1 cellular context compared by ENCODE assay signal in the genomic region with DNA sequence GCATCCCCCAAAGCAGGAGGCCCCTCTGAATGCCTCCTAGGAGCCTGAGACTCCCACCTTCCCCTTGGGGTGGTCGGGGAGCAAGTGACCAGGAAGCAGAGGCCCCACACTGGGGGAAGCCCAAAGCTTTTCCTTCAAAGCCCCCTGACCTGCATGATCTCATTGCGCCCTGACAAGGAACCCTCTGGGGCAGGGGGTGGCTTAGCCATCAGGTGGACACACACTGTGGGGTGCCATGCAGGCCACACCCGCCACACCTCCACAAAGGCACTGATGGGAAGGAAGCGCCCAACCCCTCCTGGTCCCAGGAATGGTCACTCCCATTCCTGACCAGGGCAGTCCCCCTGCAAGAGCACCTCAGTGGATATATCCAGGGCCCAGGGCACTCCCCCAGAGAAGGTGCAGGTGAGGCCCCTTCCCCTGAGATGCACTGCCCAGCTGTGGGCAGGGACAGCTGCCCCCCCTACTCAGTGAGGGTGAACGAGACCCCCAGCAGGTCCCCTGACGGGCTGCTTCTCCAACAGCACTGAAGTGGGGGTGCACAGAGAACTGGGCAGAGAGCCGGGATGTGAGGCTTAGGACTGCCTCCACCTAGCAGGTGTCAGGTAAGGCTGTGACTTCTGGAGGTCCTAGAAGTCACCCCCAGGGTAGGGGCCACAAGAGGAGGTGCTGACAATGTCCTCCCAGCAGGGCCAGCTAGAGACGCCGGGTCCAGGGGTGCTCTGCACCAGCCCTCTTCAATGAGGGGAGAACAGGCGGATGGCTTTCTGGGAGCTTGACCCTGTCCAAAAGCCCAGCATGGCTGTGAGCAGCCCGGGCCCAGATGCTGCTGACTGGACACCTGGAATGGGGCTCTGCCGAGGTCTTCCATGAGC.
TF ChIP-seq lines count a peak whose summit lies in the region.

No MANE protein-coding gene starts in this region.

TF ChIP-seq in GM23338, 12 proteins besides CTCF, POLR2A, EP300 and RAD21 (continued from another document):
- TF ChIP-seq, protein P1, sequence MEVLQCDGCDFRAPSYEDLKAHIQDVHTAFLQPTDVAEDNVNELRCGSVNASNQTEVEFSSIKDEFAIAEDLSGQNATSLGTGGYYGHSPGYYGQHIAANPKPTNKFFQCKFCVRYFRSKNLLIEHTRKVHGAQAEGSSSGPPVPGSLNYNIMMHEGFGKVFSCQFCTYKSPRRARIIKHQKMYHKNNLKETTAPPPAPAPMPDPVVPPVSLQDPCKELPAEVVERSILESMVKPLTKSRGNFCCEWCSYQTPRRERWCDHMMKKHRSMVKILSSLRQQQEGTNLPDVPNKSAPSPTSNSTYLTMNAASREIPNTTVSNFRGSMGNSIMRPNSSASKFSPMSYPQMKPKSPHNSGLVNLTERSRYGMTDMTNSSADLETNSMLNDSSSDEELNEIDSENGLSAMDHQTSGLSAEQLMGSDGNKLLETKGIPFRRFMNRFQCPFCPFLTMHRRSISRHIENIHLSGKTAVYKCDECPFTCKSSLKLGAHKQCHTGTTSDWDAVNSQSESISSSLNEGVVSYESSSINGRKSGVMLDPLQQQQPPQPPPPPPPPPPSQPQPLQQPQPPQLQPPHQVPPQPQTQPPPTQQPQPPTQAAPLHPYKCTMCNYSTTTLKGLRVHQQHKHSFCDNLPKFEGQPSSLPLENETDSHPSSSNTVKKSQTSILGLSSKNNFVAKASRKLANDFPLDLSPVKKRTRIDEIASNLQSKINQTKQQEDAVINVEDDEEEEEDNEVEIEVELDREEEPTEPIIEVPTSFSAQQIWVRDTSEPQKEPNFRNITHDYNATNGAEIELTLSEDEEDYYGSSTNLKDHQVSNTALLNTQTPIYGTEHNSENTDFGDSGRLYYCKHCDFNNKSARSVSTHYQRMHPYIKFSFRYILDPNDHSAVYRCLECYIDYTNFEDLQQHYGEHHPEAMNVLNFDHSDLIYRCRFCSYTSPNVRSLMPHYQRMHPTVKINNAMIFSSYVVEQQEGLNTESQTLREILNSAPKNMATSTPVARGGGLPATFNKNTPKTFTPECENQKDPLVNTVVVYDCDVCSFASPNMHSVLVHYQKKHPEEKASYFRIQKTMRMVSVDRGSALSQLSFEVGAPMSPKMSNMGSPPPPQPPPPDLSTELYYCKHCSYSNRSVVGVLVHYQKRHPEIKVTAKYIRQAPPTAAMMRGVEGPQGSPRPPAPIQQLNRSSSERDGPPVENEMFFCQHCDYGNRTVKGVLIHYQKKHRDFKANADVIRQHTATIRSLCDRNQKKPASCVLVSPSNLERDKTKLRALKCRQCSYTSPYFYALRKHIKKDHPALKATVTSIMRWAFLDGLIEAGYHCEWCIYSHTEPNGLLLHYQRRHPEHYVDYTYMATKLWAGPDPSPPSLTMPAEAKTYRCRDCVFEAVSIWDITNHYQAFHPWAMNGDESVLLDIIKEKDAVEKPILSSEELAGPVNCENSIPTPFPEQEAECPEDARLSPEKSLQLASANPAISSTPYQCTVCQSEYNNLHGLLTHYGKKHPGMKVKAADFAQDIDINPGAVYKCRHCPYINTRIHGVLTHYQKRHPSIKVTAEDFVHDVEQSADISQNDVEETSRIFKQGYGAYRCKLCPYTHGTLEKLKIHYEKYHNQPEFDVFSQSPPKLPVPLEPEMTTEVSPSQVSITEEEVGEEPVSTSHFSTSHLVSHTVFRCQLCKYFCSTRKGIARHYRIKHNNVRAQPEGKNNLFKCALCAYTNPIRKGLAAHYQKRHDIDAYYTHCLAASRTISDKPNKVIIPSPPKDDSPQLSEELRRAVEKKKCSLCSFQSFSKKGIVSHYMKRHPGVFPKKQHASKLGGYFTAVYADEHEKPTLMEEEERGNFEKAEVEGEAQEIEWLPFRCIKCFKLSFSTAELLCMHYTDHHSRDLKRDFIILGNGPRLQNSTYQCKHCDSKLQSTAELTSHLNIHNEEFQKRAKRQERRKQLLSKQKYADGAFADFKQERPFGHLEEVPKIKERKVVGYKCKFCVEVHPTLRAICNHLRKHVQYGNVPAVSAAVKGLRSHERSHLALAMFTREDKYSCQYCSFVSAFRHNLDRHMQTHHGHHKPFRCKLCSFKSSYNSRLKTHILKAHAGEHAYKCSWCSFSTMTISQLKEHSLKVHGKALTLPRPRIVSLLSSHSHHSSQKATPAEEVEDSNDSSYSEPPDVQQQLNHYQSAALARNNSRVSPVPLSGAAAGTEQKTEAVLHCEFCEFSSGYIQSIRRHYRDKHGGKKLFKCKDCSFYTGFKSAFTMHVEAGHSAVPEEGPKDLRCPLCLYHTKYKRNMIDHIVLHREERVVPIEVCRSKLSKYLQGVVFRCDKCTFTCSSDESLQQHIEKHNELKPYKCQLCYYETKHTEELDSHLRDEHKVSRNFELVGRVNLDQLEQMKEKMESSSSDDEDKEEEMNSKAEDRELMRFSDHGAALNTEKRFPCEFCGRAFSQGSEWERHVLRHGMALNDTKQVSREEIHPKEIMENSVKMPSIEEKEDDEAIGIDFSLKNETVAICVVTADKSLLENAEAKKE (CRISPR knock-in tag; IDR thresholded peaks at IDR 0.05) = no peak
- TF ChIP-seq ZNF114 (CRISPR knock-in tag; IDR thresholded peaks at IDR 0.05) (no peak), STAT1 (IDR thresholded peaks at IDR 0.05; ENCODE audit: unreplicated experiment) (no peak), NANOG (IDR thresholded peaks at IDR 0.05; ENCODE audit: borderline replicate concordance) (no peak), REST (IDR thresholded peaks at IDR 0.05; ENCODE audit: unreplicated experiment) (no peak), POLR2AphosphoS5 (IDR thresholded peaks at IDR 0.05; ENCODE audit: low read depth) (no peak), CREB1 (CRISPR knock-in tag; IDR thresholded peaks at IDR 0.05; ENCODE audit: low read depth) (no peak), EZH2 (IDR thresholded peaks at IDR 0.05; ENCODE audit: low read depth, unreplicated experiment) (no peak)
